In the genomic region with DNA sequence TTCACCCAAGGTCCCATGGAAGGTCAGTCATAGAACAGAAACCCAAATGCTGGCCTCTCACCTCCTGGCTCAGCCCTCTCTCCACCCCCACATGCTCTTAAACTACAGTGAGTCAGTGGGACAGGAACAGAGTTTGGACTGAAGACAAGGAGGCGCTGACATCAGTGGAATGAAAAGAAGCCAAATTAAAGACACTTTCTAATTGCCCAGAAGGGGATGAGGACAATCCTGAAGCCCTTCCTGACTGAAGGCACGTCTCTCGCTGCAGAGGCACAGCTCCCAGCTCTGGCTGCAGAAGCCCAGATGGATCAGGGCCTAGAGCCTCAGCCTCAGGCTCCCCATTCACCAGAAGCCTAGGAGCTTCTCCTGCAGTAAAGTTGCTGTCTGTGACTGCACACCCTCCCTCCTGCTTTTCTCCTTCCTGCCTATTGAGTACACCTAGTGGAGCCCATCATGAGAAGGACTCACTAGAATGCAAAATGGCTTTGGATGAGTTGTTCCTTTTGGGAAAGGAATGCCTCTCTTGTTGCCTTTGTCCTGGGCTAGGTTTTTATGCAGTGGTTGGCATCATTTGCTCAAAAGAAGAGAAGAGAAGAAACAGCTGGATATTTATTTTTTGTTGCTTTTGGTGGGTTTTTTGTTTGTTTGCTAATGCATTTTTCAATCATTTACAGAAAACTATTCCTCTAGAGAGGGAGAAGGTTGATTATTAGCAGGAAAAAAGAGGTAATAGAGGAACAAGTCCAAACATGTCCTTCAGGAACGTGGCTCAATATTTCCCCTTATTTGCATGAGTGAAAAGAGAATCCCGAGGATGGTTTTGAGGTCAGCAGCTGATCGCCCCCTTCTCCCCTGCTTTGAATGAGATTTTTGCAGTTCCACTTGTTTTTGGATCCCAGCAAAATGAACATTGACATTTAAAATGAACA, we compare ENCODE assay signal across 15 cellular contexts.
A peak's percentile ranks its signal among the peaks of the same experiment; 100 is the strongest.
DNase-seq lines count a peak whose midpoint lies in the region; ATAC-seq, FAIRE-seq and TF ChIP-seq lines count a peak whose summit lies in the region.
"Had no signal": no experiment of that assay in that cellular context is flagged by ENCODE, and none has a peak within 500 bp of the region (broad histone marks: within the 10 kb centered on the region; RNA-seq: fewer than 3 reads in every experiment).

No MANE protein-coding gene starts in this region.

- H3K4me2 ChIP-seq in HepG2 (ENCODE audit: low read depth, low read length): no peak overlapping the region

- no peak overlapping the region for H3K4me3 ChIP-seq in HFF-Myc (replicated peaks; ENCODE audit: low read depth, low read length)
- H3K4me3 ChIP-seq in epithelial cell of esophagus (ENCODE audit: low read length): no peak overlapping the region
- no peak overlapping the region for H3K4me3 ChIP-seq in HepG2 (replicated peaks in 1 of 3; ENCODE audit: insufficient read depth in 1 of 3, low read depth in 2 of 3, low read length in 3 of 3)
- H3K4me3 ChIP-seq: BLaER1 treated with 17β-estradiol and CSF1 and Interleukin-3, amounts not matched to agents 10 nM and 100 nM had no signal

- no peak overlapping the region for H3K9ac ChIP-seq in HepG2 (ENCODE audit: insufficient read depth, low read depth, low read length)

- peak overlapping the region; percentile 25 for H2AFZ ChIP-seq in HepG2 (ENCODE audit: low read length)

- H3K4me1 ChIP-seq in HepG2 (ENCODE audit: insufficient read depth, low read length): peaks cover 13% of the 10 kb centered on the region

- no peak for TF ChIP-seq RAD21 in HepG2 (CRISPR knock-in tag; IDR thresholded peaks at IDR 0.05)

- H3K27ac ChIP-seq in HepG2 (ENCODE audit: extremely low read length, insufficient read depth, low read length): no peak overlapping the region

- no peaks in the 10 kb centered on the region for H3K79me2 ChIP-seq in HepG2 (ENCODE audit: insufficient read depth, low read length)

- WGBS in HepG2 (ENCODE audit: low lambda C conversion rate): 36% methylated on average over 6 of the region's 6 CpGs

- no peak for TF ChIP-seq POLR2A in HepG2 (IDR thresholded peaks at IDR 0.05; ENCODE audit: insufficient read depth in 1 of 2, low read depth in 2 of 2, low read length in 2 of 2)

- no peaks in the 10 kb centered on the region for H3K9me3 ChIP-seq in HepG2 (ENCODE audit: low read length)
- H3K9me3 ChIP-seq: BLaER1 treated with 17β-estradiol and CSF1 and Interleukin-3, amounts not matched to agents 10 nM and 100 nM had no signal

- BruUV-seq in HepG2 (replicated peaks; lab: Mats Ljungman, UMichigan): no TSS peak

- in situ Hi-C loops in HepG2 (cut with HindIII; ENCODE audit: extremely low pct_ligation_motif_present, low pct_unique_long_range_greater_than_20kb): no loop called here

- TF ChIP-seq EP300 in HepG2 (IDR thresholded peaks at IDR 0.05; ENCODE audit: low read depth in 2 of 2, low read length in 2 of 2) (no peak), HepG2 (CRISPR knock-in tag; IDR thresholded peaks at IDR 0.05; ENCODE audit: borderline replicate concordance) (no peak)

- CTCF ChIA-PET in HepG2 (lab: Yijun Ruan, JAX; ENCODE audit: low intra/inter-chr PET ratio, low total read pairs): no interaction called here

- TF ChIP-seq CTCF in HFF-Myc (IDR thresholded peaks at IDR 0.05; ENCODE audit: low read depth, low read length, missing control alignments) (no peak), epithelial cell of esophagus (IDR thresholded peaks at IDR 0.05; ENCODE audit: insufficient read depth, low read depth, low read length, missing control alignments) (no peak), HepG2 (CRISPR knock-in tag; IDR thresholded peaks at IDR 0.05) (no peak)

- H3K27me3 ChIP-seq in HepG2 (ENCODE audit: control insufficient read depth in 1 of 2, insufficient read depth in 2 of 2, low read length in 2 of 2): no peaks in the 10 kb centered on the region; a peak in 1 of 5 replicates
- H3K27me3 ChIP-seq: BLaER1 treated with 17β-estradiol and CSF1 and Interleukin-3, amounts not matched to agents 10 nM and 100 nM had no signal

- intact Hi-C loops in HepG2 (cut with micrococcal nuclease; ENCODE audit: unreplicated experiment): no loop called here

- FAIRE-seq in HepG2 (lab: Jason Lieb, UNC) (no peak), frontal cortex (lab: Jason Lieb, UNC) (no peak)
- FAIRE-seq: G401.6 had no signal

- POLR2A ChIA-PET in HepG2 (lab: Yijun Ruan, JAX): no interaction called here

- DNase-seq in AG08395 (ENCODE audit: low spot score) (peak; percentile 66), HFF-Myc (ENCODE audit: extremely low read depth, low read depth) (peak; percentile 36), epithelial cell of esophagus (ENCODE audit: low read depth) (peak; percentile 62), HepG2 (ENCODE audit: low spot score) (no peak), A172 (ENCODE audit: low spot score) (no peak), frontal cortex (ENCODE audit: low spot score in 2 of 2) (no peak)
- DNase-seq in activated CD4-positive, CD25-positive, alpha-beta regulatory T cell treated with anti-CD3 and anti-CD28 coated beads, Interleukin-2, amount 50 U/mL, for 72 hours: no peak
- no peak for DNase-seq in activated effector memory CD4-positive, alpha-beta T cell treated with anti-CD3 and anti-CD28 coated beads, Interleukin-2, amount 50 U/mL, for 16 hours
- DNase-seq: activated CD8-positive, alpha-beta memory T cell treated with anti-CD3 and anti-CD28 coated beads, Interleukin-2, amount 10 ng/mL, durations not matched to agents 7 days and 5 days; activated naive CD8-positive, alpha-beta T cell treated with anti-CD3 and anti-CD28 coated beads for 36 hours; MV-4-11; NCI-H446 treated with DMSO at 0.1 percent for 48 hours; SHP77 had no signal

- H3K36me3 ChIP-seq in HepG2 (replicated peaks in 1 of 2; ENCODE audit: control insufficient read depth in 1 of 2, insufficient read depth in 2 of 2, low read length in 2 of 2): no peaks in the 10 kb centered on the region
- H3K36me3 ChIP-seq: BLaER1 treated with 17β-estradiol and CSF1 and Interleukin-3, amounts not matched to agents 10 nM and 100 nM had no signal

- no peak; the same call in 2 of the 3 replicates for ATAC-seq in HepG2
- ATAC-seq: activated CD8-positive, alpha-beta memory T cell treated with anti-CD3 and anti-CD28 coated beads, Interleukin-2, amount 10 ng/mL, durations not matched to agents 7 days and 5 days had no signal

- no peaks in the 10 kb centered on the region for H4K20me1 ChIP-seq in HepG2 (ENCODE audit: insufficient read depth, low read length)
- H4K20me1 ChIP-seq: BLaER1 treated with 17β-estradiol and CSF1 and Interleukin-3, amounts not matched to agents 10 nM and 100 nM had no signal

TF ChIP-seq in HepG2, 621 proteins besides CTCF, POLR2A, EP300 and RAD21:
- TF ChIP-seq SALL2 (CRISPR knock-in tag; IDR thresholded peaks at IDR 0.05) (no peak), ZNF552 (CRISPR knock-in tag; IDR thresholded peaks at IDR 0.05; ENCODE audit: borderline replicate concordance) (no peak), TP53 (CRISPR knock-in tag; conservative IDR thresholded peaks at IDR 0.05) (peak; percentile 95), HMGA1 (CRISPR knock-in tag; conservative IDR thresholded peaks at IDR 0.05) (no peak)
- TF ChIP-seq, protein P1, sequence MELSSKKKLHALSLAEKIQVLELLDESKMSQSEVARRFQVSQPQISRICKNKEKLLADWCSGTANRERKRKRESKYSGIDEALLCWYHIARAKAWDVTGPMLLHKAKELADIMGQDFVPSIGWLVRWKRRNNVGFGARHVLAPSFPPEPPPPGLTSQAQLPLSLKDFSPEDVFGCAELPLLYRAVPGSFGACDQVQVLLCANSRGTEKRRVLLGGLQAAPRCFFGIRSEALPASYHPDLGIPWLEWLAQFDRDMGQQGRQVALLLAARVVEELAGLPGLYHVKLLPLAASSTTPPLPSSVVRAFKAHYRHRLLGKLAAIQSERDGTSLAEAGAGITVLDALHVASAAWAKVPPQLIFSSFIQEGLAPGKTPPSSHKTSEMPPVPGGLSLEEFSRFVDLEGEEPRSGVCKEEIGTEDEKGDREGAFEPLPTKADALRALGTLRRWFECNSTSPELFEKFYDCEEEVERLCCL (CRISPR knock-in tag; IDR thresholded peaks at IDR 0.05; ENCODE audit: borderline replicate concordance): no peak

Comparison
In these comparisons a context has a peak if more than half of its experiments do, and no peak if none do; other contexts are left out.
1. DNase-seq: peak in AG08395 (single experiment), HFF-Myc (single experiment) and epithelial cell of esophagus (single experiment); none in HepG2 (single experiment), A172 (single experiment), frontal cortex (0 of 2), activated CD4-positive, CD25-positive, alpha-beta regulatory T cell treated with anti-CD3 and anti-CD28 coated beads, Interleukin-2, amount 50 U/mL, for 72 hours (single experiment) and activated effector memory CD4-positive, alpha-beta T cell treated with anti-CD3 and anti-CD28 coated beads, Interleukin-2, amount 50 U/mL, for 16 hours (single experiment).